ENCODE assay signal across 10 cellular contexts in genomic region chrX:154540365-154540764, GRCh38. TPM values are rescaled to one million over a fixed set of nuclear protein-coding genes. Genes with fewer than 3 reads are reported as not detected.
DNase-seq lines count a peak whose midpoint lies in the region; ATAC-seq, FAIRE-seq and TF ChIP-seq lines count a peak whose summit lies in the region.
"Not testable (repeated sequence)": the region's sequence is repeated elsewhere in the genome, so short reads cannot be mapped to it uniquely, and the experiment has no call there.
"Had no signal": no experiment of that assay in that cellular context is flagged by ENCODE, and none has a peak within 500 bp of the region (broad histone marks: within the 10 kb centered on the region; RNA-seq: fewer than 3 reads in every experiment).

No MANE protein-coding gene starts in this region.

- not testable (repeated sequence) for BruUV-seq in Calu3 (replicated peaks; lab: Mats Ljungman, UMichigan); HepG2 (replicated peaks; lab: Mats Ljungman, UMichigan)

- peaks cover 17% of the 10 kb centered on the region for H3K4me1 ChIP-seq in RWPE2 (ENCODE audit: insufficient read depth, poor library complexity, severe bottlenecking)
- peaks cover 64% of the 10 kb centered on the region for H3K4me1 ChIP-seq in HepG2 (ENCODE audit: insufficient read depth, low read length)
- H3K4me1 ChIP-seq in neutrophil (ENCODE audit: control insufficient read depth in 1 of 2, insufficient read depth in 1 of 2, low read depth in 1 of 2, low read length in 1 of 2): peaks cover 52 to 78% of the 10 kb centered on the region in 2 experiments
- peaks cover 0 to 55% (median 21%) of the 10 kb centered on the region in 4 donors for H3K4me1 ChIP-seq in tibial artery

- H2AFZ ChIP-seq in HepG2 (ENCODE audit: low read length): not testable (repeated sequence)

- not testable (repeated sequence) for H3K9me3 Mint-ChIP-seq in Calu3 (ENCODE audit: low read depth, unreplicated experiment); activated naive CD8-positive, alpha-beta T cell (ENCODE audit: low read depth); dendritic cell treated with granulocyte-macrophage colony-stimulating factor and Interleukin-4, amounts not matched to agents 40 ng/mL and 50 ng/mL, for 4 days

- FAIRE-seq in HepG2 (lab: Jason Lieb, UNC): not testable (repeated sequence)

- H3K27ac Mint-ChIP-seq in Calu3 (ENCODE audit: unreplicated experiment): peak overlapping the region; percentile 94
- peak overlapping the region; percentile 16 for H3K27ac Mint-ChIP-seq in activated naive CD8-positive, alpha-beta T cell
- peak overlapping the region; percentile 94 for H3K27ac Mint-ChIP-seq in dendritic cell treated with granulocyte-macrophage colony-stimulating factor and Interleukin-4, amounts not matched to agents 40 ng/mL and 50 ng/mL, for 4 days

- TF ChIP-seq RAD21 in HepG2 (CRISPR knock-in tag; IDR thresholded peaks at IDR 0.05): not testable (repeated sequence)

- H3K4me1 Mint-ChIP-seq in Calu3 (ENCODE audit: low read depth, unreplicated experiment): peaks cover 23% of the 10 kb centered on the region
- H3K4me1 Mint-ChIP-seq in activated naive CD8-positive, alpha-beta T cell (ENCODE audit: low read depth): peaks cover 33% of the 10 kb centered on the region
- peaks cover 52% of the 10 kb centered on the region for H3K4me1 Mint-ChIP-seq in dendritic cell treated with granulocyte-macrophage colony-stimulating factor and Interleukin-4, amounts not matched to agents 40 ng/mL and 50 ng/mL, for 4 days (ENCODE audit: low read depth)

- H3K9ac ChIP-seq in HepG2 (ENCODE audit: insufficient read depth, low read depth, low read length): peak overlapping the region; percentile 96

- not testable (repeated sequence) for TF ChIP-seq EP300 in HepG2 (IDR thresholded peaks at IDR 0.05; ENCODE audit: low read depth in 2 of 2, low read length in 2 of 2); HepG2 (CRISPR knock-in tag; IDR thresholded peaks at IDR 0.05; ENCODE audit: borderline replicate concordance)

- POLR2A ChIA-PET in HepG2 (lab: Yijun Ruan, JAX): interaction anchor here (0.7 to 4.0 kb wide), 8 partner anchors 11 to 1477 kb away, joined by 3 to 38 read pairs (median 18); partner anchors contain the start of genes FAM3A, FLNA, RPL10 and SLC10A3

- H3K79me2 ChIP-seq in HepG2 (ENCODE audit: insufficient read depth, low read length): peaks cover 30% of the 10 kb centered on the region

- H3K36me3 Mint-ChIP-seq in Calu3 (ENCODE audit: insufficient read depth, unreplicated experiment): peaks cover 56% of the 10 kb centered on the region
- H3K36me3 Mint-ChIP-seq in activated naive CD8-positive, alpha-beta T cell: not testable (repeated sequence)
- H3K36me3 Mint-ChIP-seq in dendritic cell treated with granulocyte-macrophage colony-stimulating factor and Interleukin-4, amounts not matched to agents 40 ng/mL and 50 ng/mL, for 4 days (ENCODE audit: low read depth): peaks cover 78% of the 10 kb centered on the region

- H3K27ac ChIP-seq in RWPE2 (ENCODE audit: poor library complexity, severe bottlenecking) (peak overlapping the region; percentile 92), HepG2 (ENCODE audit: extremely low read length, insufficient read depth, low read length) (peak overlapping the region; percentile 100), neutrophil (peak overlapping the region; percentile 100), tibial artery (peak overlapping the region; percentile 84 to 92)

- CTCF ChIA-PET in Calu3 (lab: Charles Lee): interaction anchor here (0.6 kb wide), 1 partner anchor 785 kb away, joined by 5 read pairs; no protein-coding TSS in a partner anchor
- CTCF ChIA-PET in HepG2 (lab: Yijun Ruan, JAX; ENCODE audit: low intra/inter-chr PET ratio, low total read pairs): not testable (repeated sequence)

- TF ChIP-seq CTCF in Calu3 (IDR thresholded peaks at IDR 0.05; ENCODE audit: unreplicated experiment); RWPE2 (IDR thresholded peaks at IDR 0.05; ENCODE audit: poor library complexity, severe bottlenecking); HepG2 (CRISPR knock-in tag; IDR thresholded peaks at IDR 0.05); neutrophil (IDR thresholded peaks at IDR 0.05); tibial artery (IDR thresholded peaks at IDR 0.05): not testable (repeated sequence)

- not testable (repeated sequence) for H3K4me3 ChIP-seq in RWPE2 (ENCODE audit: severe bottlenecking); tibial artery
- H3K4me3 ChIP-seq in HepG2 (replicated peaks in 1 of 3; ENCODE audit: insufficient read depth in 1 of 3, low read depth in 2 of 3, low read length in 3 of 3) (peak overlapping the region; percentile 54 to 78 (median 72); a peak in 4 of 6 replicates), neutrophil (ENCODE audit: low read depth in 1 of 2, low read length in 1 of 2) (peak overlapping the region in 1 of 2 experiments; percentile 14)

- in situ Hi-C loops in HepG2 (cut with HindIII; ENCODE audit: extremely low pct_ligation_motif_present, low pct_unique_long_range_greater_than_20kb): loop anchor here (25.0 kb wide), 1 partner anchor 128 kb away; the partner anchor contains the start of genes DNASE1L1 and TAFAZZIN

- H3K27me3 Mint-ChIP-seq in Calu3 (ENCODE audit: unreplicated experiment); activated naive CD8-positive, alpha-beta T cell; dendritic cell treated with granulocyte-macrophage colony-stimulating factor and Interleukin-4, amounts not matched to agents 40 ng/mL and 50 ng/mL, for 4 days: not testable (repeated sequence)

- 41% methylated on average over 6 of the region's 7 CpGs for WGBS in HepG2 (ENCODE audit: low lambda C conversion rate)

- ATAC-seq in RWPE2 (ENCODE audit: low read depth); HepG2: not testable (repeated sequence)

- H3K27me3 ChIP-seq in RWPE2 (ENCODE audit: insufficient read depth, poor library complexity, severe bottlenecking); HepG2 (ENCODE audit: control insufficient read depth in 1 of 2, insufficient read depth in 2 of 2, low read length in 2 of 2); neutrophil; tibial artery: not testable (repeated sequence)

- H3K36me3 ChIP-seq in RWPE2 (ENCODE audit: low read depth) (peaks cover 22% of the 10 kb centered on the region), neutrophil (peaks cover 20% of the 10 kb centered on the region)
- H3K36me3 ChIP-seq in HepG2 (replicated peaks in 1 of 2; ENCODE audit: control insufficient read depth in 1 of 2, insufficient read depth in 2 of 2, low read length in 2 of 2); tibial artery: not testable (repeated sequence)

- DNase-seq in Calu3; RWPE2 (ENCODE audit: low spot score); HepG2 (ENCODE audit: low spot score); tibial artery: not testable (repeated sequence)

- intact Hi-C loops in Calu3 (cut with micrococcal nuclease; ENCODE audit: unreplicated experiment); dendritic cell treated with granulocyte-macrophage colony-stimulating factor and Interleukin-4, amounts not matched to agents 40 ng/mL and 50 ng/mL, for 4 days (cut with micrococcal nuclease); HepG2 (cut with micrococcal nuclease; ENCODE audit: unreplicated experiment); tibial artery (cut with DNase I; ENCODE audit: low total_unique reads): not testable (repeated sequence)

- not testable (repeated sequence) for H3K9me3 ChIP-seq in RWPE2 (ENCODE audit: severe bottlenecking); HepG2 (ENCODE audit: low read length); neutrophil; tibial artery

- H3K4me3 Mint-ChIP-seq in Calu3 (ENCODE audit: low read depth, unreplicated experiment): peak overlapping the region; percentile 67
- H3K4me3 Mint-ChIP-seq in activated naive CD8-positive, alpha-beta T cell: peak overlapping the region; percentile 53
- H3K4me3 Mint-ChIP-seq in dendritic cell treated with granulocyte-macrophage colony-stimulating factor and Interleukin-4, amounts not matched to agents 40 ng/mL and 50 ng/mL, for 4 days: not testable (repeated sequence)

- H3K4me2 ChIP-seq in HepG2 (ENCODE audit: low read depth, low read length): peak overlapping the region; percentile 93

- H4K20me1 ChIP-seq in HepG2 (ENCODE audit: insufficient read depth, low read length): not testable (repeated sequence)

- not testable (repeated sequence) for TF ChIP-seq POLR2A in HepG2 (IDR thresholded peaks at IDR 0.05; ENCODE audit: insufficient read depth in 1 of 2, low read depth in 2 of 2, low read length in 2 of 2)

RNA-seq across cellular contexts. Expression of gene G6PD, which starts 6.3 kb away (rescaled TPM):
- total RNA-seq in Calu3 (2022): 180 and 229 TPM in 2 replicates
- 28.8 and 44.6 TPM in 2 replicates for total RNA-seq in HepG2 (2016; rRNA removed; fragmentation: Illumina TruSeq; extraction: Trizol)
- total RNA-seq in HepG2 (2016; cell fraction: cytosol; rRNA removed; fragmentation: Illumina TruSeq; extraction: Trizol; ENCODE audit: low read depth): 31.2 and 32.2 TPM in 2 replicates
- total RNA-seq in HepG2 (2016; cell fraction: insoluble cytoplasmic fraction; rRNA removed; fragmentation: Illumina TruSeq; extraction: Trizol): 31.8 and 35.7 TPM in 2 replicates
- 17.4 and 19.0 TPM in 2 replicates for total RNA-seq in HepG2 (2016; cell fraction: membrane; rRNA removed; fragmentation: Illumina TruSeq; extraction: Trizol)
- 29.9 and 30.0 TPM in 2 replicates for total RNA-seq in HepG2 (2016; cell fraction: nucleus; rRNA removed; fragmentation: Illumina TruSeq; extraction: Trizol)
- polyA plus RNA-seq in HepG2 (2011; rRNA removed): 18.8 and 19.5 TPM in 2 replicates
- polyA plus RNA-seq in HepG2 (2011; cell fraction: cytosol; rRNA removed): 10.6 and 13.2 TPM in 2 replicates
- polyA plus RNA-seq in HepG2 (2011; cell fraction: nucleus; rRNA removed): 56.3 and 68.9 TPM in 2 replicates
- 42.2 and 78.7 TPM in 2 replicates for polyA plus RNA-seq in HepG2 (2012)
- 20.7 and 21.1 TPM in 2 replicates for polyA plus RNA-seq in HepG2 (2016; cell fraction: cytosol; fragmentation: Illumina TruSeq; extraction: Trizol; ENCODE audit: low read depth)
- 81.5 and 118 TPM in 2 replicates for polyA plus RNA-seq in HepG2 (2016; cell fraction: insoluble cytoplasmic fraction; fragmentation: Illumina TruSeq; extraction: Trizol; ENCODE audit: low read depth)
- 27.9 and 29.6 TPM in 2 replicates for polyA plus RNA-seq in HepG2 (2016; cell fraction: membrane; fragmentation: Illumina TruSeq; extraction: Trizol; ENCODE audit: low read depth)
- 75.8 and 80.5 TPM in 2 replicates for polyA plus RNA-seq in HepG2 (2016; cell fraction: nucleus; fragmentation: Illumina TruSeq; extraction: Trizol; ENCODE audit: insufficient read depth, low read depth)
- polyA minus RNA-seq in HepG2 (2011; rRNA and poly(A)+ RNA removed; ENCODE audit: low replicate concordance): 44.6 and 150 TPM in 2 replicates
- 19.2 and 20.1 TPM in 2 replicates for polyA minus RNA-seq in HepG2 (2011; cell fraction: cytosol; rRNA and poly(A)+ RNA removed)
- polyA minus RNA-seq in HepG2 (2011; cell fraction: nucleus; rRNA and poly(A)+ RNA removed): 21.4 and 32.2 TPM in 2 replicates

RNA-seq across cellular contexts. Expression of gene IKBKG, which starts 7.1 kb away (rescaled TPM):
- total RNA-seq in Calu3 (2022) (39.9 and 46.3 TPM in 2 replicates), HepG2 (2016; rRNA removed; fragmentation: Illumina TruSeq; extraction: Trizol) (26.5 and 30.6 TPM in 2 replicates)
- total RNA-seq in HepG2 (2016; cell fraction: cytosol; rRNA removed; fragmentation: Illumina TruSeq; extraction: Trizol; ENCODE audit: low read depth): 5.0 and 5.2 TPM in 2 replicates
- total RNA-seq in HepG2 (2016; cell fraction: insoluble cytoplasmic fraction; rRNA removed; fragmentation: Illumina TruSeq; extraction: Trizol): 23.9 and 32.1 TPM in 2 replicates
- 8.3 and 8.6 TPM in 2 replicates for total RNA-seq in HepG2 (2016; cell fraction: membrane; rRNA removed; fragmentation: Illumina TruSeq; extraction: Trizol)
- 26.2 and 29.8 TPM in 2 replicates for total RNA-seq in HepG2 (2016; cell fraction: nucleus; rRNA removed; fragmentation: Illumina TruSeq; extraction: Trizol)
- polyA plus RNA-seq in HepG2 (2011; rRNA removed): 44.3 and 57.9 TPM in 2 replicates
- 37.0 and 45.4 TPM in 2 replicates for polyA plus RNA-seq in HepG2 (2011; cell fraction: cytosol; rRNA removed)
- polyA plus RNA-seq in HepG2 (2011; cell fraction: nucleus; rRNA removed): 220 and 234 TPM in 2 replicates
- 20.6 and 37.0 TPM in 2 replicates for polyA plus RNA-seq in HepG2 (2012)
- polyA plus RNA-seq in HepG2 (2016; cell fraction: cytosol; fragmentation: Illumina TruSeq; extraction: Trizol; ENCODE audit: low read depth): 3.9 TPM in 2 replicates
- polyA plus RNA-seq in HepG2 (2016; cell fraction: insoluble cytoplasmic fraction; fragmentation: Illumina TruSeq; extraction: Trizol; ENCODE audit: low read depth): 24.9 and 29.4 TPM in 2 replicates
- polyA plus RNA-seq in HepG2 (2016; cell fraction: membrane; fragmentation: Illumina TruSeq; extraction: Trizol; ENCODE audit: low read depth): 6.6 and 6.7 TPM in 2 replicates
- 63.5 and 67.1 TPM in 2 replicates for polyA plus RNA-seq in HepG2 (2016; cell fraction: nucleus; fragmentation: Illumina TruSeq; extraction: Trizol; ENCODE audit: insufficient read depth, low read depth)
- 19.1 and 42.7 TPM in 2 replicates for polyA minus RNA-seq in HepG2 (2011; rRNA and poly(A)+ RNA removed; ENCODE audit: low replicate concordance)
- polyA minus RNA-seq in HepG2 (2011; cell fraction: cytosol; rRNA and poly(A)+ RNA removed): 17.9 and 20.8 TPM in 2 replicates
- polyA minus RNA-seq in HepG2 (2011; cell fraction: nucleus; rRNA and poly(A)+ RNA removed): 36.8 and 37.0 TPM in 2 replicates

RNA-seq across cellular contexts. Expression of gene FAM3A, which starts 24.3 kb away (rescaled TPM):
- total RNA-seq in Calu3 (2022): 36.8 and 39.5 TPM in 2 replicates
- total RNA-seq in HepG2 (2016; rRNA removed; fragmentation: Illumina TruSeq; extraction: Trizol): 6.7 and 11.2 TPM in 2 replicates
- total RNA-seq in HepG2 (2016; cell fraction: cytosol; rRNA removed; fragmentation: Illumina TruSeq; extraction: Trizol; ENCODE audit: low read depth): 6.0 and 6.7 TPM in 2 replicates
- 6.9 and 11.7 TPM in 2 replicates for total RNA-seq in HepG2 (2016; cell fraction: insoluble cytoplasmic fraction; rRNA removed; fragmentation: Illumina TruSeq; extraction: Trizol)
- 11.4 and 13.2 TPM in 2 replicates for total RNA-seq in HepG2 (2016; cell fraction: membrane; rRNA removed; fragmentation: Illumina TruSeq; extraction: Trizol)
- total RNA-seq in HepG2 (2016; cell fraction: nucleus; rRNA removed; fragmentation: Illumina TruSeq; extraction: Trizol): 8.6 and 11.3 TPM in 2 replicates
- 22.7 and 26.0 TPM in 2 replicates for polyA plus RNA-seq in HepG2 (2011; rRNA removed)
- polyA plus RNA-seq in HepG2 (2011; cell fraction: cytosol; rRNA removed): 20.0 and 31.3 TPM in 2 replicates
- polyA plus RNA-seq in HepG2 (2011; cell fraction: nucleus; rRNA removed): 76.1 and 87.3 TPM in 2 replicates
- 11.8 and 16.0 TPM in 2 replicates for polyA plus RNA-seq in HepG2 (2012)
- polyA plus RNA-seq in HepG2 (2016; cell fraction: cytosol; fragmentation: Illumina TruSeq; extraction: Trizol; ENCODE audit: low read depth): 9.5 and 10.6 TPM in 2 replicates
- polyA plus RNA-seq in HepG2 (2016; cell fraction: insoluble cytoplasmic fraction; fragmentation: Illumina TruSeq; extraction: Trizol; ENCODE audit: low read depth): 6.1 and 11.2 TPM in 2 replicates
- 11.5 and 11.8 TPM in 2 replicates for polyA plus RNA-seq in HepG2 (2016; cell fraction: membrane; fragmentation: Illumina TruSeq; extraction: Trizol; ENCODE audit: low read depth)
- 22.0 and 23.9 TPM in 2 replicates for polyA plus RNA-seq in HepG2 (2016; cell fraction: nucleus; fragmentation: Illumina TruSeq; extraction: Trizol; ENCODE audit: insufficient read depth, low read depth)
- polyA minus RNA-seq in HepG2 (2011; rRNA and poly(A)+ RNA removed; ENCODE audit: low replicate concordance): 22.5 and 32.8 TPM in 2 replicates
- polyA minus RNA-seq in HepG2 (2011; cell fraction: cytosol; rRNA and poly(A)+ RNA removed): 9.7 and 11.3 TPM in 2 replicates
- polyA minus RNA-seq in HepG2 (2011; cell fraction: nucleus; rRNA and poly(A)+ RNA removed): 5.7 and 7.8 TPM in 2 replicates

RNA-seq across cellular contexts. Expression of gene CTAG1A, which starts 44.6 kb away (rescaled TPM):
- total RNA-seq in Calu3 (2022) (not detected in 2 replicates), HepG2 (2016; rRNA removed; fragmentation: Illumina TruSeq; extraction: Trizol) (not detected in 2 replicates)
- not detected in 2 replicates for total RNA-seq in HepG2 (2016; cell fraction: cytosol; rRNA removed; fragmentation: Illumina TruSeq; extraction: Trizol; ENCODE audit: low read depth)
- total RNA-seq in HepG2 (2016; cell fraction: insoluble cytoplasmic fraction; rRNA removed; fragmentation: Illumina TruSeq; extraction: Trizol): not detected in 2 replicates
- not detected in 2 replicates for total RNA-seq in HepG2 (2016; cell fraction: membrane; rRNA removed; fragmentation: Illumina TruSeq; extraction: Trizol)
- total RNA-seq in HepG2 (2016; cell fraction: nucleus; rRNA removed; fragmentation: Illumina TruSeq; extraction: Trizol): not detected in 2 replicates
- polyA plus RNA-seq in HepG2 (2011; rRNA removed): not detected in 2 replicates
- not detected in 2 replicates for polyA plus RNA-seq in HepG2 (2011; cell fraction: cytosol; rRNA removed)
- polyA plus RNA-seq in HepG2 (2011; cell fraction: nucleus; rRNA removed): not detected in 2 replicates
- polyA plus RNA-seq in HepG2 (2012): not detected in 2 replicates
- not detected in 2 replicates for polyA plus RNA-seq in HepG2 (2016; cell fraction: cytosol; fragmentation: Illumina TruSeq; extraction: Trizol; ENCODE audit: low read depth)
- not detected in 2 replicates for polyA plus RNA-seq in HepG2 (2016; cell fraction: insoluble cytoplasmic fraction; fragmentation: Illumina TruSeq; extraction: Trizol; ENCODE audit: low read depth)
- polyA plus RNA-seq in HepG2 (2016; cell fraction: membrane; fragmentation: Illumina TruSeq; extraction: Trizol; ENCODE audit: low read depth): not detected in 2 replicates
- not detected in 2 replicates for polyA plus RNA-seq in HepG2 (2016; cell fraction: nucleus; fragmentation: Illumina TruSeq; extraction: Trizol; ENCODE audit: insufficient read depth, low read depth)
- not detected in 2 replicates for polyA minus RNA-seq in HepG2 (2011; rRNA and poly(A)+ RNA removed; ENCODE audit: low replicate concordance)
- polyA minus RNA-seq in HepG2 (2011; cell fraction: cytosol; rRNA and poly(A)+ RNA removed): not detected in 2 replicates
- polyA minus RNA-seq in HepG2 (2011; cell fraction: nucleus; rRNA and poly(A)+ RNA removed): not detected in 2 replicates
- total RNA-seq: CD4-positive, CD25-positive, alpha-beta regulatory T cell; Daoy; H4 had no signal
- polyA plus RNA-seq: CD4-positive, CD25-positive, alpha-beta regulatory T cell had no signal

RNA-seq across cellular contexts. Expression of gene SLC10A3, which starts 49.9 kb away (rescaled TPM):
- total RNA-seq in Calu3 (2022): 21.5 and 27.1 TPM in 2 replicates
- 10.1 and 10.8 TPM in 2 replicates for total RNA-seq in HepG2 (2016; rRNA removed; fragmentation: Illumina TruSeq; extraction: Trizol)
- total RNA-seq in HepG2 (2016; cell fraction: cytosol; rRNA removed; fragmentation: Illumina TruSeq; extraction: Trizol; ENCODE audit: low read depth): 9.0 and 10.7 TPM in 2 replicates
- total RNA-seq in HepG2 (2016; cell fraction: insoluble cytoplasmic fraction; rRNA removed; fragmentation: Illumina TruSeq; extraction: Trizol): 7.1 and 10.6 TPM in 2 replicates
- total RNA-seq in HepG2 (2016; cell fraction: membrane; rRNA removed; fragmentation: Illumina TruSeq; extraction: Trizol): 19.7 and 23.5 TPM in 2 replicates
- total RNA-seq in HepG2 (2016; cell fraction: nucleus; rRNA removed; fragmentation: Illumina TruSeq; extraction: Trizol): 5.5 and 5.9 TPM in 2 replicates
- polyA plus RNA-seq in HepG2 (2011; rRNA removed): 11.5 and 13.7 TPM in 2 replicates
- 12.8 and 15.4 TPM in 2 replicates for polyA plus RNA-seq in HepG2 (2011; cell fraction: cytosol; rRNA removed)
- 12.0 and 13.6 TPM in 2 replicates for polyA plus RNA-seq in HepG2 (2011; cell fraction: nucleus; rRNA removed)
- polyA plus RNA-seq in HepG2 (2012): 7.8 and 12.5 TPM in 2 replicates
- 16.2 and 21.3 TPM in 2 replicates for polyA plus RNA-seq in HepG2 (2016; cell fraction: cytosol; fragmentation: Illumina TruSeq; extraction: Trizol; ENCODE audit: low read depth)
- 14.1 and 15.3 TPM in 2 replicates for polyA plus RNA-seq in HepG2 (2016; cell fraction: insoluble cytoplasmic fraction; fragmentation: Illumina TruSeq; extraction: Trizol; ENCODE audit: low read depth)
- 27.8 and 30.6 TPM in 2 replicates for polyA plus RNA-seq in HepG2 (2016; cell fraction: membrane; fragmentation: Illumina TruSeq; extraction: Trizol; ENCODE audit: low read depth)
- 13.1 TPM in 2 replicates for polyA plus RNA-seq in HepG2 (2016; cell fraction: nucleus; fragmentation: Illumina TruSeq; extraction: Trizol; ENCODE audit: insufficient read depth, low read depth)
- 21.1 and 41.7 TPM in 2 replicates for polyA minus RNA-seq in HepG2 (2011; rRNA and poly(A)+ RNA removed; ENCODE audit: low replicate concordance)
- polyA minus RNA-seq in HepG2 (2011; cell fraction: cytosol; rRNA and poly(A)+ RNA removed): 6.5 and 11.1 TPM in 2 replicates
- 2.3 and 2.5 TPM in 2 replicates for polyA minus RNA-seq in HepG2 (2011; cell fraction: nucleus; rRNA and poly(A)+ RNA removed)

Comparison
In these comparisons a context has a peak if more than half of its experiments do, and no peak if none do; other contexts are left out.
1. H3K27ac Mint-ChIP-seq: peak in every context shown above with its lines; median percentile 94 in Calu3; 94 in dendritic cell treated with granulocyte-macrophage colony-stimulating factor and Interleukin-4, amounts not matched to agents 40 ng/mL and 50 ng/mL, for 4 days; 16 in activated naive CD8-positive, alpha-beta T cell.